16 cellular contexts compared by ENCODE assay signal in the genomic region with DNA sequence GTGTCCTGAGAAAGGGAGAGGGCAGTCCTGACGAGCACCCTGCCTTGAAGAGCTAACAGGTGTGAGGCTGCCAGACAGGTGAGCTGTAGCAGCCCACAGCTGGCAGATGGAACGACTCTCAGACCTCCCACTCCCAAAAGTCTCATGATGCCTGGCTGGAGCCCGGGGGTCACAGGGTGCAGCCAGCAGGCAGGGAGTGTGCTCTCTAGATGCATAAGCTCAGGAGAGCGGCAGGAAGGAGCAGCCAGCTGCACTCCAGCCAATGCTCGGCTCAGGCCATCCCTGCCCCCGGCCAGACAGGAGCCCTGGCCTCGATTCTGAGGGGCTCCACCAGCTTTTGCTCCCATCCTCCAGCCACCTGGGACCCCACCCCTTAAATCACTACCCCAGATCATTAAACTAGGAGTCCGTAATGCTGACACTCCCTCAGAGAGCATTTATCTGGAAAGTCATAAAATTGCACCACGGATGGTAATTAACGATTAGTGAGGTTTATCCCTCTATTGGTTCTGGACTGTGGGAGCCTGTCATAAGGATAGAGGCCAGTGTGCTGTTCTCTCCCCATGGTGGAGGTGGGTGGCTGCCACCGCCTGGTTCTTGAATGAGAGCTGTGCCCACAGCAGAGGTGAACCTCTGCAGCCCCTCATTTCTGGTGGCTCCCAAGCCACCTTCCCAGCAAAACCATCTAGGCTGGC.
"Had no signal": no experiment of that assay in that cellular context is flagged by ENCODE, and none has a peak within 500 bp of the region (broad histone marks: within the 10 kb centered on the region; RNA-seq: fewer than 3 reads in every experiment).

No MANE protein-coding gene starts in this region.

- ATAC-seq: foreskin keratinocyte; naive thymus-derived CD4-positive, alpha-beta T cell; pancreas; sciatic nerve; stimulated activated naive B cell treated with anti-CD40 and anti-IgM and Interleukin-4, amounts not matched to agents 10 μg/mL and 1 μg/mL and 100 μg/mL, for 72 hours had no signal

- H3K36me3 ChIP-seq: cardiac muscle cell, pancreas had no signal

- DNase-seq: activated B cell treated with CpG ODN at 0.5 μM for 24 hours; activated CD4-positive, alpha-beta memory T cell treated with anti-CD3 and anti-CD28 coated beads for 36 hours; activated CD4-positive, alpha-beta T cell treated with anti-CD3 and anti-CD28 coated beads for 4 hours; activated T-cell treated with anti-CD3 and anti-CD28 coated beads for 4 hours; dorsolateral prefrontal cortex; foreskin keratinocyte; glutamatergic neuron; hypothalamus; naive thymus-derived CD4-positive, alpha-beta T cell; stimulated activated CD4-positive, alpha-beta T cell treated with anti-CD3 and anti-CD28 coated beads, Interleukin-4, amount 100 ng/mL, for 4 hours; stimulated activated naive B cell treated with anti-CD40 and anti-IgM and Interleukin-4, amounts not matched to agents 10 μg/mL and 1 μg/mL and 100 μg/mL, for 72 hours had no signal

- H3K4me1 ChIP-seq: foreskin keratinocyte had no signal

- FAIRE-seq: colon, keratinocyte, pancreas had no signal

- H3K27ac ChIP-seq: cardiac muscle cell, dorsolateral prefrontal cortex, foreskin keratinocyte, pancreas had no signal

- H3K9me3 ChIP-seq: pancreas had no signal

- H3K27me3 ChIP-seq: cardiac muscle cell, dorsolateral prefrontal cortex, pancreas had no signal

- H3K4me3 ChIP-seq: cardiac muscle cell, dorsolateral prefrontal cortex, pancreas had no signal
